13 cellular contexts compared by ENCODE assay signal in the genomic region with DNA sequence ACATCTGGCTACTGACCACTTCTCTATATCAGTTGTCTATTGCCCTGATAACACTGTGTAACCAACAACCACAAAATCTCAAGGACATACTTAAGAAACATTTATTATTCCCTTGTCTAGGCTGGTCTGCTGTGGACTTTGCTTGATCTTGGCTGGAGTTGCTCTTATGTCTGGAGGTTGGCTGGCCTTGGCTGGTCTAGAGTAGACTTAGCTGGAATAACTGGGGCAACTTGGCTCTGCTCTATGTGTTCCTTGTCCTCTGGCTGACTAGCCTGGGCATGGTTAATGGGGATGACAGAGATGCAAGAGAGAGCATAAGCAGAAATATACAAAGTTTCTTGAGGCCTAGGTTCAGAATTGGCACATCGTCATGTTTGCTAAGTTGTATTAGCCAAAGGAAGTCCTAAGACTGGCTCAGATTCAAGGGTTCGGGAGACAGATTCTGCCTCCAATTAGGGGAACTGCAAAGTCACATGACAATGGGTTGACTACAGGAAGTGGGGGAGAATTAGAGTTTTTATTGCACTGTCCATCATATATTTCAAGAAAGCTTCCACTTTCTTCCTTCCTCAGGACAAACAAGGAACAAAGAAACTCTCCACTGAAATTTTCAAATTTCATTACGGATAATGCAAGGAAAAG.
DNase-seq lines count a peak whose midpoint lies in the region; ATAC-seq and TF ChIP-seq lines count a peak whose summit lies in the region.
"Had no signal": no experiment of that assay in that cellular context is flagged by ENCODE, and none has a peak within 500 bp of the region (broad histone marks: within the 10 kb centered on the region; RNA-seq: fewer than 3 reads in every experiment).

No MANE protein-coding gene starts in this region.

- CTCF ChIA-PET in CD8-positive, alpha-beta T cell (lab: Charles Lee) = interaction anchor here (1.8 kb wide), 2 partner anchors 356 to 503 kb away, joined by 8 to 10 read pairs; partner anchors contain the start of gene IVNS1ABP
- CTCF ChIA-PET in PC-3 (lab: Charles Lee) (no interaction called here), MCF 10A (lab: Yijun Ruan, JAX) (interaction anchor here (0.8 to 4.0 kb wide), 7 partner anchors 7 to 380 kb away, joined by 3 to 72 read pairs (median 5); partner anchors contain the start of gene IVNS1ABP)

- no peak overlapping the region for H3K27ac ChIP-seq in CD8-positive, alpha-beta T cell (ENCODE audit: low read depth, low read length)
- no peak overlapping the region for H3K27ac ChIP-seq in PC-3 (ENCODE audit: low read length)

- no peak overlapping the region for H3K9ac ChIP-seq in PC-3 (ENCODE audit: low read length)

- no peaks in the 10 kb centered on the region for H3K27me3 ChIP-seq in CD8-positive, alpha-beta T cell (ENCODE audit: insufficient read depth, low read length)
- no peaks in the 10 kb centered on the region for H3K27me3 ChIP-seq in PC-3 (ENCODE audit: low read length)

- H3K4me3 ChIP-seq in CD8-positive, alpha-beta T cell (ENCODE audit: low read depth, low read length) = no peak overlapping the region
- H3K4me3 ChIP-seq in PC-3 (ENCODE audit: low read length) = no peak overlapping the region

- no peaks in the 10 kb centered on the region for H4K20me1 ChIP-seq in PC-3 (ENCODE audit: low read length)

- no peaks in the 10 kb centered on the region for H3K79me2 ChIP-seq in PC-3 (ENCODE audit: low read length)

- H3K36me3 Mint-ChIP-seq in CD8-positive, alpha-beta T cell = no peaks in the 10 kb centered on the region
- peaks cover 5% of the 10 kb centered on the region for H3K36me3 Mint-ChIP-seq in MCF 10A (ENCODE audit: insufficient read depth, unreplicated experiment)

- H3K4me2 ChIP-seq in PC-3 (ENCODE audit: low read length) = no peak overlapping the region

- no peak overlapping the region for H2AFZ ChIP-seq in PC-3 (ENCODE audit: low read length)

- H3F3A ChIP-seq in PC-3 (ENCODE audit: low read length, unreplicated experiment) = no peaks in the 10 kb centered on the region

- no peak for TF ChIP-seq CTCF in CD8-positive, alpha-beta T cell (IDR thresholded peaks at IDR 0.05)
- no peak for TF ChIP-seq CTCF in PC-3 (conservative IDR thresholded peaks at IDR 0.05; ENCODE audit: low read depth, low read length)
- TF ChIP-seq CTCF in MCF 10A (IDR thresholded peaks at IDR 0.05; ENCODE audit: unreplicated experiment) = no peak

- no peaks in the 10 kb centered on the region for H3K27me3 Mint-ChIP-seq in CD8-positive, alpha-beta T cell (ENCODE audit: low read depth)
- no peaks in the 10 kb centered on the region for H3K27me3 Mint-ChIP-seq in MCF 10A (ENCODE audit: insufficient read depth, unreplicated experiment)
- H3K27me3 Mint-ChIP-seq: activated CD4-positive, alpha-beta T cell treated with anti-CD3 and anti-CD28 coated beads, Interleukin-2, amount 10 ng/mL, durations not matched to agents 7 days and 5 days; stimulated activated naive CD8-positive, alpha-beta T cell treated with anti-CD3 and anti-CD28 coated beads, Interleukin-15, Interleukin-2, amounts not matched to agents 100 ng/mL and 50 ng/mL, for 24 hours had no signal

- DNase-seq in CD8-positive, alpha-beta T cell = no peak
- DNase-seq in NOMO-1 treated with DMSO at 0.1 percent for 48 hours (lab: John Stamatoyannopoulos, UW; ENCODE audit: unreplicated experiment) = peak; percentile 72
- DNase-seq in globus pallidus (ENCODE audit: low spot score) = peak; percentile 43
- peak; percentile 75 for DNase-seq in pons (ENCODE audit: low spot score)
- DNase-seq in PC-3 = no peak
- DNase-seq in cerebellar nuclear complex (lab: John Stamatoyannopoulos, UW) = no peak
- DNase-seq in MCF 10A (ENCODE audit: unreplicated experiment) = no peak
- DNase-seq: activated CD4-positive, alpha-beta T cell treated with anti-CD3 and anti-CD28 coated beads, Interleukin-2, amount 10 ng/mL, durations not matched to agents 7 days and 5 days; activated T-cell treated with anti-CD3 and anti-CD28 coated beads, Interleukin-2, amount 50 U/mL, for 4 hours; NCI-H1417; NCI-H345 had no signal

- BruUV-seq in PC-3 (replicated peaks; lab: Mats Ljungman, UMichigan) = no TSS peak
- BruUV-seq in MCF 10A (replicated peaks; lab: Mats Ljungman, UMichigan) = no TSS peak

- peak overlapping the region; percentile 17 for H3K4me3 Mint-ChIP-seq in CD8-positive, alpha-beta T cell
- H3K4me3 Mint-ChIP-seq in MCF 10A (ENCODE audit: unreplicated experiment) = no peak overlapping the region
- H3K4me3 Mint-ChIP-seq: activated CD4-positive, alpha-beta T cell treated with anti-CD3 and anti-CD28 coated beads, Interleukin-2, amount 10 ng/mL, durations not matched to agents 7 days and 5 days; activated T-cell treated with anti-CD3 and anti-CD28 coated beads, Interleukin-2, amount 50 U/mL, for 4 hours; stimulated activated naive CD8-positive, alpha-beta T cell treated with anti-CD3 and anti-CD28 coated beads, Interleukin-15, Interleukin-2, amounts not matched to agents 100 ng/mL and 50 ng/mL, for 24 hours had no signal

- H3K9me2 ChIP-seq in PC-3 (replicated peaks; ENCODE audit: low read length) = no peaks in the 10 kb centered on the region

- intact Hi-C loops in CD8-positive, alpha-beta T cell (cut with DNase I, micrococcal nuclease) = loop anchor here in 1 of 2 experiments (5.0 kb wide), 2 partner anchors 106 to 506 kb away; no protein-coding TSS in a partner anchor
- intact Hi-C loops in PC-3 (cut with micrococcal nuclease) = loop anchor here (5.0 to 10.0 kb wide), 2 partner anchors 356 to 498 kb away; partner anchors contain the start of gene IVNS1ABP
- intact Hi-C loops in MCF 10A (cut with micrococcal nuclease) = no loop called here

- peaks cover 14% of the 10 kb centered on the region for H3K4me1 ChIP-seq in CD8-positive, alpha-beta T cell (ENCODE audit: insufficient read depth, low read length)
- H3K4me1 ChIP-seq in PC-3 (ENCODE audit: insufficient read depth, low read length) = peaks cover 6% of the 10 kb centered on the region; the same call in 1 of the 2 replicates

- H3K9me3 Mint-ChIP-seq in CD8-positive, alpha-beta T cell = no peaks in the 10 kb centered on the region
- H3K9me3 Mint-ChIP-seq in MCF 10A (ENCODE audit: unreplicated experiment) = no peaks in the 10 kb centered on the region
- H3K9me3 Mint-ChIP-seq: activated T-cell treated with anti-CD3 and anti-CD28 coated beads, Interleukin-2, amount 50 U/mL, for 4 hours; stimulated activated naive CD8-positive, alpha-beta T cell treated with anti-CD3 and anti-CD28 coated beads, Interleukin-15, Interleukin-2, amounts not matched to agents 100 ng/mL and 50 ng/mL, for 24 hours had no signal

- no peak for ATAC-seq in CD8-positive, alpha-beta T cell
- no peak for ATAC-seq in PC-3
- ATAC-seq in GM18520 (IDR thresholded peaks at IDR 0.05; ENCODE audit: unreplicated experiment) = no peak
- ATAC-seq: activated T-cell treated with anti-CD3 and anti-CD28 coated beads, Interleukin-2, amount 50 U/mL, for 4 hours had no signal

- H3K4me1 Mint-ChIP-seq in CD8-positive, alpha-beta T cell (ENCODE audit: low read depth) = peaks cover 52% of the 10 kb centered on the region
- no peaks in the 10 kb centered on the region for H3K4me1 Mint-ChIP-seq in MCF 10A (ENCODE audit: insufficient read depth, unreplicated experiment)

- H3K27ac Mint-ChIP-seq in CD8-positive, alpha-beta T cell = peak overlapping the region; percentile 52
- H3K27ac Mint-ChIP-seq in MCF 10A (ENCODE audit: low read depth, unreplicated experiment) = no peak overlapping the region
- H3K27ac Mint-ChIP-seq: activated CD4-positive, alpha-beta T cell treated with anti-CD3 and anti-CD28 coated beads, Interleukin-2, amount 10 ng/mL, durations not matched to agents 7 days and 5 days; stimulated activated naive CD8-positive, alpha-beta T cell treated with anti-CD3 and anti-CD28 coated beads, Interleukin-15, Interleukin-2, amounts not matched to agents 100 ng/mL and 50 ng/mL, for 24 hours had no signal

- H3K36me3 ChIP-seq in CD8-positive, alpha-beta T cell (ENCODE audit: insufficient read depth, low read length) = no peaks in the 10 kb centered on the region
- H3K36me3 ChIP-seq in PC-3 (ENCODE audit: low read depth, low read length) = no peaks in the 10 kb centered on the region

- POLR2A ChIA-PET in CD8-positive, alpha-beta T cell (lab: Charles Lee) = no interaction called here
- POLR2A ChIA-PET in PC-3 (lab: Charles Lee; ENCODE audit: unreplicated experiment) = no interaction called here
- POLR2A ChIA-PET in MCF 10A (lab: Yijun Ruan, JAX) = no interaction called here

- no peaks in the 10 kb centered on the region for H3K9me3 ChIP-seq in CD8-positive, alpha-beta T cell (ENCODE audit: low read length)
- no peaks in the 10 kb centered on the region for H3K9me3 ChIP-seq in PC-3 (ENCODE audit: low read length)

Comparison
In these comparisons a context has a peak if more than half of its experiments do, and no peak if none do; other contexts are left out.
1. DNase-seq: peak in NOMO-1 treated with DMSO at 0.1 percent for 48 hours (single experiment), globus pallidus (single experiment) and pons (single experiment); none in CD8-positive, alpha-beta T cell (0 of 7), PC-3 (single experiment), cerebellar nuclear complex (0 of 2) and MCF 10A (single experiment).